12 cellular contexts compared by ENCODE assay signal in genomic region chrX:48854898-48855297, GRCh38. TPM values are rescaled to one million over a fixed set of nuclear protein-coding genes. Genes with fewer than 3 reads are reported as not detected.
A peak's percentile ranks its signal among the peaks of the same experiment; 100 is the strongest.
DNase-seq lines count a peak whose midpoint lies in the region; ATAC-seq, FAIRE-seq and TF ChIP-seq lines count a peak whose summit lies in the region.
"Had no signal": no experiment of that assay in that cellular context is flagged by ENCODE, and none has a peak within 500 bp of the region (broad histone marks: within the 10 kb centered on the region; RNA-seq: fewer than 3 reads in every experiment).

No MANE protein-coding gene starts in this region.

- H3K27ac ChIP-seq in A549 (no peak overlapping the region), RWPE1 (no peak overlapping the region)

- CTCF ChIA-PET in A549 (lab: Yijun Ruan, JAX), result interaction anchor here (0.6 to 1.4 kb wide), 2 partner anchors 12 to 91 kb away, joined by 3 read pairs; no protein-coding TSS in a partner anchor
- CTCF ChIA-PET in RWPE1 (lab: Yijun Ruan, JAX), result no interaction called here

- no peak for TF ChIP-seq POLR2A in A549 (IDR thresholded peaks at IDR 0.05; ENCODE audit: low read length)
- TF ChIP-seq POLR2A in GM12891 (IDR thresholded peaks at IDR 0.05; ENCODE audit: low read depth, low read length), result no peak

- H3K9me3 ChIP-seq in A549, result no peaks in the 10 kb centered on the region

- peak overlapping the region; percentile 32; the same call in 1 of the 3 replicates for H3K4me2 ChIP-seq in A549

- H3K4me1 ChIP-seq in A549, result no peaks in the 10 kb centered on the region

- TF ChIP-seq CTCF in A549 (IDR thresholded peaks at IDR 0.05) (peak; percentile 34; the same call in 2 of the 3 replicates), RWPE1 (conservative IDR thresholded peaks at IDR 0.05; ENCODE audit: low read depth) (peak; percentile 38), epithelial cell of esophagus (IDR thresholded peaks at IDR 0.05; ENCODE audit: insufficient read depth, low read depth, low read length, missing control alignments) (peak; percentile 45)

- no peak for TF ChIP-seq EP300 in A549 (IDR thresholded peaks at IDR 0.05)

- ATAC-seq in A549, result 0 out of 6 replicates have a peak, but pooled peaks of 1 of the 2 experiments have one; percentile 23
- no peak for ATAC-seq in GM21381 (IDR thresholded peaks at IDR 0.05; ENCODE audit: unreplicated experiment)

- H3K4me3 ChIP-seq in A549 (no peak overlapping the region), epithelial cell of esophagus (ENCODE audit: low read length) (no peak overlapping the region)

- FAIRE-seq in A549 (lab: Jason Lieb, UNC) (no peak), GM12891 (lab: Jason Lieb, UNC) (no peak)
- FAIRE-seq: TTC549 had no signal

- POLR2A ChIA-PET in A549 (lab: Yijun Ruan, JAX) (no interaction called here), RWPE1 (lab: Yijun Ruan, JAX; ENCODE audit: low non-redundant PET) (no interaction called here)

- TF ChIP-seq RAD21 in A549 (conservative IDR thresholded peaks at IDR 0.05 in 1 of 2, IDR thresholded peaks at IDR 0.05 in 1 of 2), result peak; percentile 41 to 51; a peak in 4 of 5 replicates

- 22% methylated on average over 5 of the region's 5 CpGs for WGBS in A549 (ENCODE audit: missing lambda C conversion rate)

- DNase-seq in A549 (ENCODE audit: low read depth in 1 of 2, low spot score in 1 of 2), result peak in 1 of 2 experiments; percentile 29
- peak; percentile 35 for DNase-seq in ELF-1 (ENCODE audit: low read depth, low spot score)
- DNase-seq in RWPE1 (ENCODE audit: low spot score), result no peak
- DNase-seq in epithelial cell of esophagus (ENCODE audit: low read depth), result peak; percentile 28
- no peak for DNase-seq in NCI-H446 (lab: John Stamatoyannopoulos, UW)
- DNase-seq in pons (ENCODE audit: low spot score), result no peak
- no peak for DNase-seq in GM12891 (ENCODE audit: insufficient read length, low spot score)
- DNase-seq: activated naive CD8-positive, alpha-beta T cell treated with anti-CD3 and anti-CD28 coated beads, Interleukin-2, amount 10 ng/mL, durations not matched to agents 7 days and 5 days; NCI-H345; stimulated activated naive CD4-positive, alpha-beta T cell treated with Interleukin-2 at 50 U/mL for 16 hours had no signal

TF ChIP-seq in A549, 52 proteins besides CTCF, POLR2A, EP300 and RAD21:
- no peak for TF ChIP-seq E2F6 (IDR thresholded peaks at IDR 0.05; ENCODE audit: borderline replicate concordance, low read depth)
- no peak for TF ChIP-seq NPAS2 (CRISPR knock-in tag; IDR thresholded peaks at IDR 0.05; ENCODE audit: borderline replicate concordance)
- TF ChIP-seq CHD4 (IDR thresholded peaks at IDR 0.05; ENCODE audit: borderline replicate concordance), result no peak
- TF ChIP-seq HOXB5 (CRISPR knock-in tag; IDR thresholded peaks at IDR 0.05), result no peak
- TF ChIP-seq SMC3 (IDR thresholded peaks at IDR 0.05), result peak; percentile 34
- TF ChIP-seq FOSB (CRISPR knock-in tag; IDR thresholded peaks at IDR 0.05), result no peak

TF ChIP-seq in GM12891, 5 proteins besides CTCF, POLR2A, EP300 and RAD21:
- no peak for TF ChIP-seq SPI1 (IDR thresholded peaks at IDR 0.05; ENCODE audit: low read depth, low read length)
- no peak for TF ChIP-seq PAX5 (IDR thresholded peaks at IDR 0.05; ENCODE audit: insufficient read depth, low read length, severe bottlenecking)
- no peak for TF ChIP-seq POU2F2 (IDR thresholded peaks at IDR 0.05; ENCODE audit: low read depth, low read length)
- TF ChIP-seq TAF1 (IDR thresholded peaks at IDR 0.05; ENCODE audit: low read depth, low read length), result no peak
- no peak for TF ChIP-seq POLR2AphosphoS5 (IDR thresholded peaks at IDR 0.05; ENCODE audit: low read depth, low read length)
TF ChIP-seq in GM12891: peak in this region for 0.

RNA-seq across cellular contexts. Expression of gene PCSK1N, which starts 19.5 kb away (rescaled TPM):
- polyA plus RNA-seq in A549 (2011; rRNA removed) (1.7 and 3.0 TPM in 2 replicates), A549 (2017; fragmentation: RNase III; extraction: RNeasy Plus Mini Kit Qiagen cat#74134 plus additional on column Dnase treatment) (15.9 to 22.9 TPM (median 21.2 TPM) in 3 replicates)
- polyA plus RNA-seq in A549 (2012; cell fraction: cytosol; rRNA removed), result 19.1 and 28.3 TPM in 2 replicates
- 16.3 and 28.5 TPM in 2 replicates for polyA plus RNA-seq in A549 (2012; cell fraction: nucleus; rRNA removed)
- polyA minus RNA-seq in A549 (2011; rRNA and poly(A)+ RNA removed), result 0.83 and 1.5 TPM in 2 replicates
- 0.09 TPM for polyA plus RNA-seq in GM12891 (2012; ENCODE audit: low read depth, missing spikeins)

RNA-seq across cellular contexts. Expression of gene ERAS, which starts 28.6 kb away (rescaled TPM):
- polyA plus RNA-seq in A549 (2011; rRNA removed), result 0.07 TPM in 1 of 2 replicates, not detected in the other
- 0.10 and 0.11 TPM in 2 replicates for polyA plus RNA-seq in A549 (2012; cell fraction: cytosol; rRNA removed)
- polyA plus RNA-seq in A549 (2012; cell fraction: nucleus; rRNA removed), result 0.87 and 1.9 TPM in 2 replicates
- polyA plus RNA-seq in A549 (2017; fragmentation: RNase III; extraction: RNeasy Plus Mini Kit Qiagen cat#74134 plus additional on column Dnase treatment), result 0.06 to 0.07 TPM in 2 of 3 replicates, not detected in the other
- polyA minus RNA-seq in A549 (2011; rRNA and poly(A)+ RNA removed), result not detected in 2 replicates
- polyA plus RNA-seq in GM12891 (2012; ENCODE audit: low read depth, missing spikeins), result 0.06 TPM

RNA-seq across cellular contexts. Expression of gene TIMM17B, which starts 42.7 kb away (rescaled TPM):
- polyA plus RNA-seq in A549 (2011; rRNA removed), result 68.9 and 71.8 TPM in 2 replicates
- 176 and 203 TPM in 2 replicates for polyA plus RNA-seq in A549 (2012; cell fraction: cytosol; rRNA removed)
- 162 and 173 TPM in 2 replicates for polyA plus RNA-seq in A549 (2012; cell fraction: nucleus; rRNA removed)
- polyA plus RNA-seq in A549 (2017; fragmentation: RNase III; extraction: RNeasy Plus Mini Kit Qiagen cat#74134 plus additional on column Dnase treatment), result 71.9 to 76.9 TPM (median 73.3 TPM) in 3 replicates
- 51.2 and 55.1 TPM in 2 replicates for polyA minus RNA-seq in A549 (2011; rRNA and poly(A)+ RNA removed)
- polyA plus RNA-seq in GM12891 (2012; ENCODE audit: low read depth, missing spikeins), result 43.6 TPM

RNA-seq across cellular contexts. Expression of gene PQBP1, which starts 42.8 kb away (rescaled TPM):
- polyA plus RNA-seq in A549 (2011; rRNA removed), result 119 and 125 TPM in 2 replicates
- 169 and 209 TPM in 2 replicates for polyA plus RNA-seq in A549 (2012; cell fraction: cytosol; rRNA removed)
- 204 and 214 TPM in 2 replicates for polyA plus RNA-seq in A549 (2012; cell fraction: nucleus; rRNA removed)
- polyA plus RNA-seq in A549 (2017; fragmentation: RNase III; extraction: RNeasy Plus Mini Kit Qiagen cat#74134 plus additional on column Dnase treatment), result 140 to 158 TPM (median 147 TPM) in 3 replicates
- 95.1 and 139 TPM in 2 replicates for polyA minus RNA-seq in A549 (2011; rRNA and poly(A)+ RNA removed)
- polyA plus RNA-seq in GM12891 (2012; ENCODE audit: low read depth, missing spikeins), result 77.8 TPM

RNA-seq across cellular contexts. Expression of gene HDAC6, which starts 53.0 kb away (rescaled TPM):
- 50.6 and 53.2 TPM in 2 replicates for polyA plus RNA-seq in A549 (2011; rRNA removed)
- polyA plus RNA-seq in A549 (2012; cell fraction: cytosol; rRNA removed), result 25.6 and 31.0 TPM in 2 replicates
- 190 and 192 TPM in 2 replicates for polyA plus RNA-seq in A549 (2012; cell fraction: nucleus; rRNA removed)
- 38.9 to 52.4 TPM (median 52.1 TPM) in 3 replicates for polyA plus RNA-seq in A549 (2017; fragmentation: RNase III; extraction: RNeasy Plus Mini Kit Qiagen cat#74134 plus additional on column Dnase treatment)
- 59.2 and 78.7 TPM in 2 replicates for polyA minus RNA-seq in A549 (2011; rRNA and poly(A)+ RNA removed)
- 31.0 TPM for polyA plus RNA-seq in GM12891 (2012; ENCODE audit: low read depth, missing spikeins)

Comparison
In these comparisons a context has a peak if more than half of its experiments do, and no peak if none do; other contexts are left out.
1. DNase-seq: peak in ELF-1 (single experiment) and epithelial cell of esophagus (single experiment); none in RWPE1 (single experiment), NCI-H446 (0 of 2), pons (single experiment) and GM12891 (single experiment).
2. Peak in every context shown above with its lines, with median percentiles within 50 percentile points of each other: CTCF ChIP-seq.